ENCODE assay signal across 11 cellular contexts in the genomic region with DNA sequence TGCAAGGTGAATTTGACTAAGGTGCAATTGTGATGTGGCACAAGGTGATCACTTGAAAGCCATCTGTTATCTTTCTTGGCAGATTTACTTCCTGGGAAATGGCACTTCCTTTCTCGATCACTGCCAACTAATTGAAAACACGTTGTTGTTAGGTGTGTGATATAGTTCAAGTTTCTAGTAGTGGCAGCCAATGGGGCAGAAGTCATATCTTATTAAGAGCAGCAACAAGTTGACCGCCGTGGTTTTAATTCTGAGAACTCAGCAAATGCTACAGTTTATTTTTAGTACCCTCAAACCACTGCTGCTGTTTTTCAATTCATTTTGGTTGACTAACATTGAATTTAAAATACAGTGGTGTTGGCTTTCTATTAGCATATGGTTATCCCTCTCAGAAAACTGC. TPM values are rescaled to one million over a fixed set of nuclear protein-coding genes. Genes with fewer than 3 reads are reported as not detected.
DNase-seq lines count a peak whose midpoint lies in the region; ATAC-seq, FAIRE-seq and TF ChIP-seq lines count a peak whose summit lies in the region.
"Had no signal": no experiment of that assay in that cellular context is flagged by ENCODE, and none has a peak within 500 bp of the region (broad histone marks: within the 10 kb centered on the region; RNA-seq: fewer than 3 reads in every experiment).

No MANE protein-coding gene starts in this region.

- H3K4me3 Mint-ChIP-seq in activated CD8-positive, alpha-beta T cell treated with anti-CD3 and anti-CD28 coated beads for 36 hours = peak overlapping the region; percentile 85

- peaks cover 25% of the 10 kb centered on the region for H3K4me1 Mint-ChIP-seq in activated CD8-positive, alpha-beta T cell treated with anti-CD3 and anti-CD28 coated beads for 36 hours (ENCODE audit: low read depth)

- no CpG with 5 or more reads among the region's 4 CpGs for WGBS in mesendoderm (ENCODE audit: extremely low coverage, insufficient coverage, low lambda C conversion rate)

- H2AK5ac ChIP-seq in mesendoderm (ENCODE audit: low read length) = no peak overlapping the region

- H3K4me1 ChIP-seq in A673 (ENCODE audit: insufficient read depth, low read length, poor library complexity, severe bottlenecking) (peaks cover 46% of the 10 kb centered on the region), mesendoderm (ENCODE audit: control insufficient read depth, low read depth, low read length) (peaks cover 17% of the 10 kb centered on the region), tibial artery (peaks cover 0 to 18% (median 16%) of the 10 kb centered on the region in 4 donors)

- H3K79me1 ChIP-seq in mesendoderm (ENCODE audit: low read length) = no peaks in the 10 kb centered on the region

- peaks cover 39% of the 10 kb centered on the region for H3K27me3 Mint-ChIP-seq in activated CD8-positive, alpha-beta T cell treated with anti-CD3 and anti-CD28 coated beads for 36 hours

- H3K9me3 ChIP-seq in A673 (ENCODE audit: low read depth, low read length, poor library complexity, severe bottlenecking) (no peaks in the 10 kb centered on the region), tibial artery (no peaks in the 10 kb centered on the region)
- H3K9me3 ChIP-seq: gastroesophageal sphincter had no signal

- peak overlapping the region; percentile 49 for H3K27ac Mint-ChIP-seq in activated CD8-positive, alpha-beta T cell treated with anti-CD3 and anti-CD28 coated beads for 36 hours
- H3K27ac Mint-ChIP-seq: memory B cell had no signal

- TF ChIP-seq CTCF in A673 (conservative IDR thresholded peaks at IDR 0.05; ENCODE audit: low read depth, low read length) (no peak), tibial artery (IDR thresholded peaks at IDR 0.05) (no peak)
- no peak for TF ChIP-seq CTCF in activated CD8-positive, alpha-beta T cell treated with anti-CD3 and anti-CD28 coated beads for 36 hours (IDR thresholded peaks at IDR 0.05)

- peak; percentile 62 for ATAC-seq in activated CD8-positive, alpha-beta T cell treated with anti-CD3 and anti-CD28 coated beads for 36 hours
- ATAC-seq: gastroesophageal sphincter had no signal

- H3K36me3 Mint-ChIP-seq in activated CD8-positive, alpha-beta T cell treated with anti-CD3 and anti-CD28 coated beads for 36 hours (ENCODE audit: low read depth) = no peaks in the 10 kb centered on the region
- H3K36me3 Mint-ChIP-seq: memory B cell had no signal

- H3K56ac ChIP-seq in mesendoderm (ENCODE audit: low read length) = no peak overlapping the region

- H3K4ac ChIP-seq in mesendoderm (ENCODE audit: low read depth, low read length) = no peak overlapping the region

- H3K4me2 ChIP-seq in mesendoderm (ENCODE audit: low read length) = no peak overlapping the region

- H3K79me2 ChIP-seq in mesendoderm (ENCODE audit: control insufficient read depth, insufficient read depth, low read length) = no peaks in the 10 kb centered on the region

- no peak overlapping the region for H4K8ac ChIP-seq in mesendoderm (ENCODE audit: low read depth, low read length)

- H3K27ac ChIP-seq in A673 (ENCODE audit: low read depth, low read length, poor library complexity, severe bottlenecking) (no peak overlapping the region), mesendoderm (ENCODE audit: low read depth, low read length) (no peak overlapping the region), tibial artery (no peak overlapping the region)
- H3K27ac ChIP-seq: gastroesophageal sphincter had no signal

- H3K9ac ChIP-seq in mesendoderm (ENCODE audit: low read length) = no peak overlapping the region

- H3K27me3 ChIP-seq in A673 (replicated peaks; ENCODE audit: insufficient read depth, low read depth, low read length, poor library complexity) (no peaks in the 10 kb centered on the region), mesendoderm (ENCODE audit: insufficient read depth, low read length, poor library complexity) (peaks cover 9% of the 10 kb centered on the region), tibial artery (peaks cover 0 to 19% of the 10 kb centered on the region in 2 donors)

- H4K5ac ChIP-seq in mesendoderm (ENCODE audit: low read length) = no peak overlapping the region

- H3K36me3 ChIP-seq in A673 (ENCODE audit: insufficient read depth, low read length, poor library complexity, severe bottlenecking) (no peaks in the 10 kb centered on the region), mesendoderm (ENCODE audit: control insufficient read depth, insufficient read depth, low read length) (no peaks in the 10 kb centered on the region), tibial artery (no peaks in the 10 kb centered on the region)
- H3K36me3 ChIP-seq: gastroesophageal sphincter had no signal

- peak overlapping the region; percentile 89 for H2BK15ac ChIP-seq in mesendoderm (replicated peaks; ENCODE audit: low read depth)

- no peak overlapping the region for H2BK5ac ChIP-seq in mesendoderm (ENCODE audit: low read length)

- no peaks in the 10 kb centered on the region for H3K9me3 Mint-ChIP-seq in activated CD8-positive, alpha-beta T cell treated with anti-CD3 and anti-CD28 coated beads for 36 hours
- H3K9me3 Mint-ChIP-seq: memory B cell had no signal

- peak overlapping the region; percentile 84 for H3K4me3 ChIP-seq in A673 (ENCODE audit: low read depth, low read length, poor library complexity, severe bottlenecking)
- no peak overlapping the region for H3K4me3 ChIP-seq in mesendoderm (ENCODE audit: low read length)
- H3K4me3 ChIP-seq in tibial artery = no peak overlapping the region

- H2BK120ac ChIP-seq in mesendoderm (ENCODE audit: low read depth, low read length) = no peak overlapping the region

- POLR2A ChIA-PET in A673 (lab: Charles Lee; ENCODE audit: low non-redundant PET) = interaction anchor here (0.6 kb wide), 1 partner anchor 9 kb away, joined by 3 read pairs; no protein-coding TSS in a partner anchor
- POLR2A ChIA-PET in activated CD8-positive, alpha-beta T cell treated with anti-CD3 and anti-CD28 coated beads for 36 hours (lab: Charles Lee) = interaction anchor here (0.6 to 1.5 kb wide), 4 partner anchors 11 to 626 kb away, joined by 3 to 4 read pairs (median 3); no protein-coding TSS in a partner anchor

- no peak overlapping the region for H3K18ac ChIP-seq in mesendoderm (ENCODE audit: low read length)

- intact Hi-C loops in A673 (cut with micrococcal nuclease; ENCODE audit: unreplicated experiment) = loop anchor here (10.0 kb wide), 1 partner anchor 149 kb away; no protein-coding TSS in a partner anchor
- intact Hi-C loops in activated CD8-positive, alpha-beta T cell treated with anti-CD3 and anti-CD28 coated beads for 36 hours (cut with micrococcal nuclease) = loop anchor here (5.0 kb wide), 3 partner anchors 46 to 141 kb away; no protein-coding TSS in a partner anchor
- intact Hi-C loops in tibial artery (cut with DNase I; ENCODE audit: low total_unique reads) = no loop called here

- DNase-seq in A673 (ENCODE audit: low spot score) = no peak
- DNase-seq in DMS153 (lab: John Stamatoyannopoulos, UW) = peak; percentile 49
- DNase-seq in activated CD8-positive, alpha-beta T cell treated with anti-CD3 and anti-CD28 coated beads for 36 hours = peak; percentile 64
- no peak for DNase-seq in mesendoderm
- DNase-seq in tibial artery = no peak
- no peak for DNase-seq in effector CD4-positive, alpha-beta T cell
- DNase-seq in HTR-8/SVneo (ENCODE audit: insufficient read length, low spot score) = no peak
- DNase-seq in NOMO-1 (lab: John Stamatoyannopoulos, UW; ENCODE audit: unreplicated experiment in 2 of 2) = no peak
- DNase-seq: IMR-90 had no signal

- H3K23ac ChIP-seq in mesendoderm (ENCODE audit: low read length) = no peak overlapping the region

- FAIRE-seq in HTR-8/SVneo (lab: Jason Lieb, UNC) = no peak

- CTCF ChIA-PET in A673 (lab: Charles Lee) = no interaction called here
- CTCF ChIA-PET in activated CD8-positive, alpha-beta T cell treated with anti-CD3 and anti-CD28 coated beads for 36 hours (lab: Charles Lee) = interaction anchor here (0.8 to 2.1 kb wide), 6 partner anchors 9 to 274 kb away, joined by 3 to 9 read pairs (median 4); no protein-coding TSS in a partner anchor

- no TSS peak for BruUV-seq in A673 (replicated peaks; lab: Mats Ljungman, UMichigan)

RNA-seq across cellular contexts. Expression of gene CHN2, which starts 1.6 kb away (rescaled TPM):
- 61.2 and 64.3 TPM in 2 replicates for total RNA-seq in A673 (2021)
- 1 to 10 TPM; 1.7 to 1.8 TPM for total RNA-seq in activated CD8-positive, alpha-beta T cell treated with anti-CD3 and anti-CD28 coated beads for 36 hours
- polyA plus RNA-seq in mesendoderm (2013, experiment 1 of 2) = 7.2 TPM
- 5.3 TPM for polyA plus RNA-seq in mesendoderm (2013, experiment 2 of 2)
- total RNA-seq: IMR-90 had no signal
- polyA plus RNA-seq: IMR-90 had no signal

RNA-seq across cellular contexts. Expression of gene CPVL, which starts 49.9 kb away (rescaled TPM):
- 72.3 and 75.9 TPM in 2 replicates for total RNA-seq in A673 (2021)
- not detected for total RNA-seq in activated CD8-positive, alpha-beta T cell treated with anti-CD3 and anti-CD28 coated beads for 36 hours
- 45.4 TPM for polyA plus RNA-seq in mesendoderm (2013, experiment 1 of 2)
- polyA plus RNA-seq in mesendoderm (2013, experiment 2 of 2) = 45.8 TPM
- total RNA-seq: IMR-90 had no signal
- polyA plus RNA-seq: IMR-90 had no signal

Comparison
In these comparisons a context has a peak if more than half of its experiments do, and no peak if none do; other contexts are left out.
1. DNase-seq: peak in DMS153 (single experiment) and activated CD8-positive, alpha-beta T cell treated with anti-CD3 and anti-CD28 coated beads for 36 hours (single experiment); none in A673 (single experiment), mesendoderm (single experiment), tibial artery (0 of 2), effector CD4-positive, alpha-beta T cell (single experiment), HTR-8/SVneo (single experiment) and NOMO-1 (0 of 2).
2. RNA of gene CHN2, which starts 1.6 kb away (total RNA-seq): 61.2 to 64.3 TPM in A673; 1.7 to 1.8 TPM in activated CD8-positive, alpha-beta T cell treated with anti-CD3 and anti-CD28 coated beads for 36 hours; every median in the first group is over 10 times any median in the second.
3. RNA of gene CPVL, which starts 49.9 kb away (total RNA-seq): 72.3 to 75.9 TPM in A673; not detected in activated CD8-positive, alpha-beta T cell treated with anti-CD3 and anti-CD28 coated beads for 36 hours; every median in the first group is over 10 times any median in the second.